ENCODE assay signal across 1 cellular context in the genomic region with DNA sequence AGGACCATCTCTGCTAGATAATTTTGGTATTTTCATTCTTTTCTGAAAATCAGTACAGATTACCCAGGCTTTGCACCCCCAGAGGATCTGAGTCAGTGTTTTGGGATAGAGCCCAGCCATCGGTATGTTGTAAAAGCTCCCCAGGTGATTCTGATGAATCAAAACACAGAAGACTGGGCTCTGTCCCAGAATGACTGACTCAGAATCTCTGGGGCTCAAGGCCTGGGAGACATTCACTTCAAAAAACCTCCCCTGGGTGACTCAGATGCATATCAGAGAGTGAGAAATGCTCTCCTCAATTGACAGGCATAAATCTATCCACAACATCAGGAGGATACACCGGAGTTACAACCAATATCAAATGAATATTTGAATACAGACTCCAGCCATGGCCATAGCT.
TF ChIP-seq lines count a peak whose summit lies in the region.

No MANE protein-coding gene starts in this region.

TF ChIP-seq in IMR-90, 13 proteins besides CTCF, POLR2A, EP300 and RAD21:
- TF ChIP-seq FOS (IDR thresholded peaks at IDR 0.05; ENCODE audit: low read depth, low read length) (peak; percentile 40; the same call in 1 of the 2 replicates), CEBPB (IDR thresholded peaks at IDR 0.05; ENCODE audit: low read depth, low read length) (no peak)
- TF ChIP-seq, protein P1, sequence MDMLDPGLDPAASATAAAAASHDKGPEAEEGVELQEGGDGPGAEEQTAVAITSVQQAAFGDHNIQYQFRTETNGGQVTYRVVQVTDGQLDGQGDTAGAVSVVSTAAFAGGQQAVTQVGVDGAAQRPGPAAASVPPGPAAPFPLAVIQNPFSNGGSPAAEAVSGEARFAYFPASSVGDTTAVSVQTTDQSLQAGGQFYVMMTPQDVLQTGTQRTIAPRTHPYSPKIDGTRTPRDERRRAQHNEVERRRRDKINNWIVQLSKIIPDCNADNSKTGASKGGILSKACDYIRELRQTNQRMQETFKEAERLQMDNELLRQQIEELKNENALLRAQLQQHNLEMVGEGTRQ (IDR thresholded peaks at IDR 0.05; ENCODE audit: low read depth, low read length) = no peak
